Comparison of ENCODE assay signal across 9 cellular contexts in the genomic region with DNA sequence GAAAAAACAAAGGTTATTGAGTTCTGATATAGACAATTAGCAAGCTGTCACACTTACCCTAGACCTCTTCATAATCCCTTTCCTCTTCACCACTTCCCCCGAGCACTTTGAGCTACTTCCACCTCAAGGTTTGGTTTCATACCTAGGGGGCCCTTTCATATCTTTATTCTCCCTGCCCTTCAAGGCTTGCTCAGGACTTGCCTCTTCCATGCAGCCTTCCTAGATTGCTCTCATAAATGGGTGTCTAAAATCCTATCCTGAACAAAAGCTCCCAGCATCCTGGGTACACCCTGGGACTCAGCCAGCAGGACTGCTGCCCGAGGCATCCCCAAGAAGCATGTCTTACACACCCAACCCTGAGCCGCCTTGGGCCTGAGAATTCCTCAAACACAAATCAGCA.
"Had no signal": no experiment of that assay in that cellular context is flagged by ENCODE, and none has a peak within 500 bp of the region (broad histone marks: within the 10 kb centered on the region; RNA-seq: fewer than 3 reads in every experiment).

No MANE protein-coding gene starts in this region.

- DNase-seq: GM23248, GOT3, H7, HFFc6, IMR-90, KBM-7 had no signal

- H3K4me3 ChIP-seq: GM23248, HAP-1 had no signal

- ATAC-seq: HCT116 had no signal

- H3K4me1 ChIP-seq: HAP-1 had no signal

- H3K9me3 ChIP-seq: HAP-1 had no signal

- H3K9ac ChIP-seq: GM23248 had no signal

- H3K4me3 Mint-ChIP-seq: HFFc6 had no signal

- H3K27ac Mint-ChIP-seq: HFFc6 had no signal

- H3K36me3 ChIP-seq: HAP-1 had no signal

- H3K27ac ChIP-seq: GM23248, HL-60 had no signal
